1 cellular context compared by ENCODE assay signal in genomic region chr16:1279945-1280589, GRCh38.
TF ChIP-seq lines count a peak whose summit lies in the region.

No MANE protein-coding gene starts in this region.

TF ChIP-seq in H1, 55 proteins besides CTCF, POLR2A, EP300 and RAD21:
- TF ChIP-seq CHD1 (IDR thresholded peaks at IDR 0.05; ENCODE audit: low read depth, low read length) (no peak), TAF1 (IDR thresholded peaks at IDR 0.05; ENCODE audit: low read depth, low read length) (no peak), EZH2 (IDR thresholded peaks at IDR 0.05; ENCODE audit: low read depth, low read length, severe bottlenecking) (no peak), SP2 (IDR thresholded peaks at IDR 0.05; ENCODE audit: low read length) (no peak), CHD2 (IDR thresholded peaks at IDR 0.05; ENCODE audit: low read length) (no peak), RXRA (IDR thresholded peaks at IDR 0.05; ENCODE audit: insufficient read depth, low read depth, low read length) (no peak), NANOG (IDR thresholded peaks at IDR 0.05; ENCODE audit: insufficient read depth, low read depth, low read length, poor library complexity, severe bottlenecking) (no peak)
